28 cellular contexts compared by ENCODE assay signal in the genomic region with DNA sequence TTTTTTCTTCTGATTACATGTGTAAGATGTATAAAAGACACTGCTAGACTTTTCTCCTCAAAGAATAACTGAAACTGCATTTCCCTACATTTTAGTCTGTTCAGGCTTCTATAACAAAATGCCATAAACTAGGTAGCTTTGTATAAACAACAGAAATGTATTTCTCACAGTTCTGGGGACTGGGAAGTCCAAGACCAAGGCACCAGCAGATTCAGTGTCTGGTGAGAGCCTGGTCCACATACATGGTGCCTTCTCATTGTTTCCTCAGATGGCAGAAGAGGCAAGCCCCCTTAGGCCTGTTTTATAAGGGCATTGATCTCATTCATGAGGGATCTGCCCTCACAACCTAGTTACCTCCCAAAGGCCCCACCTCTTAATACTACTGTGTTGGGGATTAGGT.
"Had no signal": no experiment of that assay in that cellular context is flagged by ENCODE, and none has a peak within 500 bp of the region (broad histone marks: within the 10 kb centered on the region; RNA-seq: fewer than 3 reads in every experiment).

No MANE protein-coding gene starts in this region.

- DNase-seq: colonic mucosa; cortex of kidney; effector CD8-positive, alpha-beta T cell; effector memory CD8-positive, alpha-beta T cell; endodermal cell; erythroblast; esophagus squamous epithelium; foreskin fibroblast; foreskin melanocyte; gastrocnemius medialis; glutamatergic neuron; head of caudate nucleus; heart right ventricle; hippocampal formation; left cardiac atrium; left lung; left ventricle myocardium superior; lower lobe of right lung; mesenchymal stem cell; mucosa of descending colon; naive B cell had no signal

- ATAC-seq: effector memory CD8-positive, alpha-beta T cell; esophagus mucosa; gastrocnemius medialis; heart right ventricle; left cardiac atrium; left lung; left ventricle myocardium superior; lower lobe of right lung; mucosa of descending colon had no signal

- H3K9me3 ChIP-seq: colonic mucosa, esophagus squamous epithelium, gastrocnemius medialis, left lung, lower lobe of right lung, mucosa of descending colon had no signal

- FAIRE-seq: endometrium, islet of Langerhans, keratinocyte had no signal

- H3K27ac Mint-ChIP-seq: dendritic cell treated with granulocyte-macrophage colony-stimulating factor and Interleukin-4, amounts not matched to agents 40 ng/mL and 50 ng/mL, for 4 days; endodermal cell; mesothelial cell of epicardium had no signal

- H3K4me3 ChIP-seq: colonic mucosa, esophagus squamous epithelium, gastrocnemius medialis, heart right ventricle, left lung, lower lobe of right lung, mucosa of descending colon had no signal

- H3K27me3 ChIP-seq: colonic mucosa, esophagus squamous epithelium, gastrocnemius medialis, heart right ventricle, left lung had no signal

- H3K4me1 Mint-ChIP-seq: endodermal cell, mesothelial cell of epicardium had no signal

- H3K36me3 ChIP-seq: colonic mucosa, esophagus squamous epithelium, gastrocnemius medialis, left lung, lower lobe of right lung had no signal

- H3K4me3 Mint-ChIP-seq: dendritic cell treated with granulocyte-macrophage colony-stimulating factor and Interleukin-4, amounts not matched to agents 40 ng/mL and 50 ng/mL, for 4 days; effector memory CD8-positive, alpha-beta T cell; endodermal cell; mesothelial cell of epicardium had no signal

- H3K9me3 Mint-ChIP-seq: dendritic cell treated with granulocyte-macrophage colony-stimulating factor and Interleukin-4, amounts not matched to agents 40 ng/mL and 50 ng/mL, for 4 days; effector memory CD8-positive, alpha-beta T cell had no signal

- H3K4me1 ChIP-seq: colonic mucosa, left lung had no signal

- H3K27ac ChIP-seq: colonic mucosa, epithelial cell of prostate, esophagus squamous epithelium, left lung, lower lobe of right lung had no signal

- H3K27me3 Mint-ChIP-seq: dendritic cell treated with granulocyte-macrophage colony-stimulating factor and Interleukin-4, amounts not matched to agents 40 ng/mL and 50 ng/mL, for 4 days; effector memory CD8-positive, alpha-beta T cell; naive B cell had no signal
